21 cellular contexts compared by ENCODE assay signal in the genomic region with DNA sequence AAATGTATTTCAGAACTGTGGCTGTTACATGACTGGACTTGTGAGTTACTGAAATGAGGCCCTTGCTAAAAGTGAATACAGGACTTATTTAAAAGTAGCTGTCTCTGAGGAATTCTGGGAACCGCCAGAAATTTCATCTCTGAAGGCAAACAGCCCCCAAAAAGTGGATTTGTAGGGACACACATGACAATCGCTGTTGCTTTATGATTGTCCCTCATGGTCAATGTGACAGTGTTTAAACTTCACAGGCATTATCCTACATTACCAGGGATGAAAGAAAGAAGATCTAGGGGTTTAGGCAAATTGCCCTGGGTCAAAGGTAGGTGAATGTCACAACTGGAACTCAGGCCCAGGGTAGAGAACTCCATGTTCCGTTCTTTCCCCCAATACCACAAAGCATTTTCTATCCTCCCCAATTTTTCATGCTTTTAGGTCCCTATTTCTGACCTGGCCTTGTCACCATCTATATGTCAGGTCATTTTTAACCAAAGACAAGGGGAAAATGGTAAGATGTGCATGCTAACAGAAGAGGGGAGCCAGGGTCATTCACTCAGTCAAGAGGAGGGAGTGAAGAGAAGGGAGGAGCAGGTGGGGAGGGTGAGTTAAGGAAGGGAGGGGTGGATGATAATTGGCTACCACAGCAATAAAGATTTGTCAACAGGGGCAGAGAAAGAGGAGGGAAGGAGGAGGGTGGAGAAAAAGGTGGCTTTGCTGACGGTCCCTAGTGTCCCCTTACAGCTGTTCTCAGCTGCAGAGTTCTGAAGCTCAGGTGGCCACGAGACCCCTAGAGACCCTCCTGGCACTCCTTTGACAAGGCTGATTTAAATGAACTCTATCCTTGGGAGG.
"Had no signal": no experiment of that assay in that cellular context is flagged by ENCODE, and none has a peak within 500 bp of the region (broad histone marks: within the 10 kb centered on the region; RNA-seq: fewer than 3 reads in every experiment).

No MANE protein-coding gene starts in this region.

- H3K9me3 ChIP-seq: left ventricle myocardium inferior, neutrophil, ovary, thyroid gland, upper lobe of right lung had no signal

- H3K4me1 Mint-ChIP-seq: activated naive CD8-positive, alpha-beta T cell treated with anti-CD3 and anti-CD28 coated beads, Interleukin-2, amount 10 ng/mL, durations not matched to agents 7 days and 5 days had no signal

- H3K36me3 ChIP-seq: left ventricle myocardium inferior, ovary, thyroid gland, upper lobe of right lung had no signal

- H3K27me3 ChIP-seq: neutrophil, ovary, thyroid gland, upper lobe of right lung had no signal

- H3K4me3 Mint-ChIP-seq: activated naive CD4-positive, alpha-beta T cell treated with anti-CD3 and anti-CD28 coated beads for 36 hours; activated naive CD8-positive, alpha-beta T cell treated with anti-CD3 and anti-CD28 coated beads, Interleukin-2, amount 10 ng/mL, durations not matched to agents 7 days and 5 days; mesothelial cell of epicardium; natural killer cell treated with Interleukin-12 subunit alpha and Interleukin-12 subunit beta and Interleukin-15 and Interleukin-18, amount 100 ng/mL, for 72 hours; stimulated activated naive CD8-positive, alpha-beta T cell treated with anti-CD3 and anti-CD28 coated beads, Interleukin-15, Interleukin-2, amounts not matched to agents 100 ng/mL and 50 ng/mL, for 24 hours had no signal

- H3K9me3 Mint-ChIP-seq: activated naive CD4-positive, alpha-beta T cell treated with anti-CD3 and anti-CD28 coated beads for 36 hours; activated naive CD8-positive, alpha-beta T cell treated with anti-CD3 and anti-CD28 coated beads, Interleukin-2, amount 10 ng/mL, durations not matched to agents 7 days and 5 days; mesothelial cell of epicardium; natural killer cell treated with Interleukin-12 subunit alpha and Interleukin-12 subunit beta and Interleukin-15 and Interleukin-18, amount 100 ng/mL, for 72 hours; stimulated activated naive CD8-positive, alpha-beta T cell treated with anti-CD3 and anti-CD28 coated beads, Interleukin-15, Interleukin-2, amounts not matched to agents 100 ng/mL and 50 ng/mL, for 24 hours had no signal

- H3K27ac Mint-ChIP-seq: activated naive CD4-positive, alpha-beta T cell treated with anti-CD3 and anti-CD28 coated beads for 36 hours; activated naive CD8-positive, alpha-beta T cell treated with anti-CD3 and anti-CD28 coated beads, Interleukin-2, amount 10 ng/mL, durations not matched to agents 7 days and 5 days; mesothelial cell of epicardium; stimulated activated naive CD8-positive, alpha-beta T cell treated with anti-CD3 and anti-CD28 coated beads, Interleukin-15, Interleukin-2, amounts not matched to agents 100 ng/mL and 50 ng/mL, for 24 hours had no signal

- H3K4me3 ChIP-seq: left ventricle myocardium inferior, ovary, thyroid gland, upper lobe of right lung had no signal

- H3K36me3 Mint-ChIP-seq: mesothelial cell of epicardium; natural killer cell treated with Interleukin-12 subunit alpha and Interleukin-12 subunit beta and Interleukin-15 and Interleukin-18, amount 100 ng/mL, for 72 hours had no signal

- H3K4me1 ChIP-seq: left ventricle myocardium inferior, upper lobe of right lung had no signal

- H3K27ac ChIP-seq: left ventricle myocardium inferior, neutrophil, ovary, thyroid gland, upper lobe of right lung had no signal

- H3K27me3 Mint-ChIP-seq: natural killer cell treated with Interleukin-12 subunit alpha and Interleukin-12 subunit beta and Interleukin-15 and Interleukin-18, amount 100 ng/mL, for 72 hours; stimulated activated naive CD8-positive, alpha-beta T cell treated with anti-CD3 and anti-CD28 coated beads, Interleukin-15, Interleukin-2, amounts not matched to agents 100 ng/mL and 50 ng/mL, for 24 hours had no signal

- DNase-seq: activated CD4-positive, alpha-beta T cell treated with anti-CD3 and anti-CD28 coated beads, Interleukin-2, amount 50 U/mL, for 48 hours; activated naive CD4-positive, alpha-beta T cell treated with anti-CD3 and anti-CD28 coated beads for 36 hours; activated naive CD8-positive, alpha-beta T cell treated with anti-CD3 and anti-CD28 coated beads, Interleukin-2, amount 10 ng/mL, durations not matched to agents 7 days and 5 days; activated T-cell treated with anti-CD3 and anti-CD28 coated beads, Interleukin-2, amount 50 U/mL, for 48 hours; amygdala; cortex of kidney; erythroblast; foreskin fibroblast; kidney; left ventricle myocardium inferior; mammary epithelial cell; ovary; right cardiac atrium; stimulated activated CD4-positive, alpha-beta T cell treated with anti-CD3 and anti-CD28 coated beads, Interleukin-1b, Interleukin-23, amount 100 ng/mL, for 48 hours; substantia nigra; thyroid gland; upper lobe of right lung had no signal
